Comparison of ENCODE assay signal across 28 cellular contexts in genomic region chr10:99007457-99007856, GRCh38.
"Had no signal": no experiment of that assay in that cellular context is flagged by ENCODE, and none has a peak within 500 bp of the region (broad histone marks: within the 10 kb centered on the region; RNA-seq: fewer than 3 reads in every experiment).

No MANE protein-coding gene starts in this region.

- H3K9me3 ChIP-seq: ovary, right lobe of liver had no signal

- H3K4me1 Mint-ChIP-seq: immature natural killer cell; naive B cell; natural killer cell; nephron progenitor cell; stimulated activated naive B cell treated with anti-CD40 and anti-IgM and Interleukin-4, amounts not matched to agents 10 μg/mL and 1 μg/mL and 100 μg/mL, for 72 hours had no signal

- H3K9ac ChIP-seq: neural progenitor cell had no signal

- H3K27ac Mint-ChIP-seq: immature natural killer cell; naive B cell; natural killer cell; nephron progenitor cell; neural progenitor cell; progenitor cell of endocrine pancreas; stimulated activated naive B cell treated with anti-CD40 and anti-IgM and Interleukin-4, amounts not matched to agents 10 μg/mL and 1 μg/mL and 100 μg/mL, for 72 hours had no signal

- H2AFZ ChIP-seq: neural progenitor cell had no signal

- ATAC-seq: left colon; left lung; natural killer cell; stimulated activated naive B cell treated with anti-CD40 and anti-IgM and Interleukin-4, amounts not matched to agents 10 μg/mL and 1 μg/mL and 100 μg/mL, for 72 hours; stimulated activated naive CD8-positive, alpha-beta T cell treated with anti-CD3 and anti-CD28 coated beads, Interleukin-15, Interleukin-2, amounts not matched to agents 100 U/mL and 50 U/mL, for 24 hours; upper lobe of right lung had no signal

- DNase-seq: hypothalamus; immature natural killer cell; kidney; left colon; left lung; lower lobe of right lung; mammary epithelial cell; mesendoderm; naive B cell; natural killer cell; nephron progenitor cell; ovary; right lobe of liver; stimulated activated CD4-positive, alpha-beta T cell treated with anti-CD3 and anti-CD28 coated beads, Interleukin-12 subunit alpha, Interleukin-12 subunit beta, amount 100 ng/mL, for 4 hours; stimulated activated CD4-positive, alpha-beta T cell treated with anti-CD3 and anti-CD28 coated beads, Interleukin-15, amount 100 ng/mL, for 24 hours; stimulated activated CD4-positive, alpha-beta T cell treated with anti-CD3 and anti-CD28 coated beads, Interleukin-2, amount 100 ng/mL, for 24 hours; stimulated activated CD4-positive, alpha-beta T cell treated with anti-CD3 and anti-CD28 coated beads, Interleukin-4, amount 100 ng/mL, for 1 hour; stimulated activated naive B cell treated with anti-CD40 and anti-IgM and Interleukin-4, amounts not matched to agents 10 μg/mL and 1 μg/mL and 100 μg/mL, for 72 hours; stimulated activated naive CD8-positive, alpha-beta T cell treated with anti-CD3 and anti-CD28 coated beads, Interleukin-15, Interleukin-2, amounts not matched to agents 100 U/mL and 50 U/mL, for 24 hours; stomach; tibial artery; trophoblast cell; upper lobe of right lung had no signal

- H3K4me3 Mint-ChIP-seq: immature natural killer cell; mesothelial cell of epicardium; naive B cell; natural killer cell; nephron progenitor cell; neural progenitor cell; stimulated activated naive B cell treated with anti-CD40 and anti-IgM and Interleukin-4, amounts not matched to agents 10 μg/mL and 1 μg/mL and 100 μg/mL, for 72 hours had no signal

- H3K27me3 ChIP-seq: left lung, neural progenitor cell, ovary, right atrium auricular region, right lobe of liver, stomach, tibial artery, upper lobe of right lung had no signal

- H3K4me3 ChIP-seq: left lung, lower lobe of right lung, neural progenitor cell, ovary, right atrium auricular region, right lobe of liver, stomach, thoracic aorta, tibial artery, upper lobe of right lung had no signal

- H3K36me3 Mint-ChIP-seq: immature natural killer cell; mesothelial cell of epicardium; neural progenitor cell; stimulated activated naive B cell treated with anti-CD40 and anti-IgM and Interleukin-4, amounts not matched to agents 10 μg/mL and 1 μg/mL and 100 μg/mL, for 72 hours had no signal

- H3K27ac ChIP-seq: left lung, lower lobe of right lung, neural progenitor cell, ovary, right atrium auricular region, right lobe of liver, stomach, thoracic aorta, upper lobe of right lung had no signal

- H3K27me3 Mint-ChIP-seq: progenitor cell of endocrine pancreas; stimulated activated naive B cell treated with anti-CD40 and anti-IgM and Interleukin-4, amounts not matched to agents 10 μg/mL and 1 μg/mL and 100 μg/mL, for 72 hours had no signal

- H3K4me1 ChIP-seq: left lung, lower lobe of right lung, right atrium auricular region, right lobe of liver, stomach, upper lobe of right lung had no signal

- H3K36me3 ChIP-seq: left lung, lower lobe of right lung, neural progenitor cell, ovary, right atrium auricular region, right lobe of liver, stomach, thoracic aorta, tibial artery, upper lobe of right lung had no signal
